In genomic region chr6:148650941-148651540, GRCh38 we compare ENCODE assay signal across 14 cellular contexts.
DNase-seq lines count a peak whose midpoint lies in the region; ATAC-seq, FAIRE-seq and TF ChIP-seq lines count a peak whose summit lies in the region.
"Had no signal": no experiment of that assay in that cellular context is flagged by ENCODE, and none has a peak within 500 bp of the region (broad histone marks: within the 10 kb centered on the region; RNA-seq: fewer than 3 reads in every experiment).

No MANE protein-coding gene starts in this region.

- no TSS peak for BruUV-seq in K562 (replicated peaks; lab: Mats Ljungman, UMichigan)

- H3K36me3 ChIP-seq in adipocyte (ENCODE audit: control insufficient read depth, insufficient read depth, low read length, severe bottlenecking), result no peaks in the 10 kb centered on the region
- H3K36me3 ChIP-seq in K562 (ENCODE audit: control insufficient read depth, insufficient read depth, low read length), result no peaks in the 10 kb centered on the region
- H3K36me3 ChIP-seq in thoracic aorta, result no peaks in the 10 kb centered on the region

- FAIRE-seq in K562 (lab: Jason Lieb, UNC), result peak; percentile 32
- FAIRE-seq: G401.6, GM19239 had no signal

- no peak overlapping the region for H3K9ac ChIP-seq in adipocyte (ENCODE audit: low read length)
- H3K9ac ChIP-seq in K562 (ENCODE audit: insufficient read depth in 1 of 2, low read depth in 2 of 2, low read length in 2 of 2), result no peak overlapping the region
- H3K9ac ChIP-seq: BLaER1 treated with 17β-estradiol and CSF1 and Interleukin-3, amounts not matched to agents 10 nM and 100 nM had no signal

- ATAC-seq in K562 (no peak), thoracic aorta (ENCODE audit: insufficient number of reproducible peaks, low FRiP score, low read depth) (no peak)
- ATAC-seq: CD8-positive, alpha-beta T cell had no signal

- no peak overlapping the region for H3K4me2 ChIP-seq in K562 (ENCODE audit: insufficient read depth, low read length)
- H3K4me2 ChIP-seq: BLaER1 treated with 17β-estradiol and CSF1 and Interleukin-3, amounts not matched to agents 10 nM and 100 nM had no signal

- H3K79me2 ChIP-seq in K562 (ENCODE audit: control insufficient read depth, insufficient read depth, low read length), result no peaks in the 10 kb centered on the region

- CTCF ChIA-PET in K562 (lab: Yijun Ruan, JAX; ENCODE audit: low intra/inter-chr PET ratio), result no interaction called here

- no peak overlapping the region for H2AFZ ChIP-seq in K562 (ENCODE audit: low read depth, low read length)

- TF ChIP-seq EP300 in K562 (IDR thresholded peaks at IDR 0.05; ENCODE audit: low read length), result no peak

- H3K9me3 ChIP-seq in adipocyte (ENCODE audit: control insufficient read depth, low read length) (peaks cover 4% of the 10 kb centered on the region), K562 (replicated peaks; ENCODE audit: control insufficient read depth, insufficient read depth, low read depth, low read length) (no peaks in the 10 kb centered on the region), thoracic aorta (no peaks in the 10 kb centered on the region)

- no peaks in the 10 kb centered on the region for H3K27me3 ChIP-seq in adipocyte (replicated peaks; ENCODE audit: control insufficient read depth, insufficient read depth, low read length)
- no peaks in the 10 kb centered on the region for H3K27me3 ChIP-seq in K562 (ENCODE audit: control insufficient read depth in 2 of 2, insufficient read depth in 2 of 2, low read length in 2 of 2)
- H3K27me3 ChIP-seq in thoracic aorta (replicated peaks; ENCODE audit: insufficient read depth), result no peaks in the 10 kb centered on the region
- H3K27me3 ChIP-seq: BLaER1 treated with 17β-estradiol and CSF1 and Interleukin-3, amounts not matched to agents 10 nM and 100 nM had no signal

- POLR2A ChIA-PET in K562 (lab: Yijun Ruan, JAX), result no interaction called here

- in situ Hi-C loops in K562 (cut with MboI), result no loop called here

- H3K27ac ChIP-seq in K562 (ENCODE audit: extremely low read depth, low read depth, low read length) (no peak overlapping the region), thoracic aorta (peak overlapping the region; percentile 49 to 50)
- H3K27ac ChIP-seq: BLaER1 treated with 17β-estradiol and CSF1 and Interleukin-3, amounts not matched to agents 10 nM and 100 nM; HL-60 had no signal

- H3K4me1 ChIP-seq in adipocyte (ENCODE audit: control insufficient read depth, insufficient read depth, low read length), result peaks cover 8% of the 10 kb centered on the region
- no peaks in the 10 kb centered on the region for H3K4me1 ChIP-seq in K562 (replicated peaks in 1 of 2; ENCODE audit: control insufficient read depth in 2 of 2, insufficient read depth in 2 of 2, low read length in 2 of 2)
- H3K4me1 ChIP-seq in thoracic aorta (ENCODE audit: control insufficient read depth in 1 of 2, low read depth in 2 of 2), result peaks cover 8 to 25% of the 10 kb centered on the region in 2 donors

- 0% methylated on average over 2 of the region's 2 CpGs for WGBS in K562 (ENCODE audit: insufficient coverage, low coverage, missing lambda C conversion rate)

- no peak for TF ChIP-seq CTCF in K562 (IDR thresholded peaks at IDR 0.05 in 2 of 3, conservative IDR thresholded peaks at IDR 0.05 in 1 of 3; ENCODE audit: insufficient read depth in 2 of 3, low read depth in 1 of 3, low read length in 3 of 3)
- TF ChIP-seq CTCF in fibroblast of the aortic adventitia (IDR thresholded peaks at IDR 0.05; ENCODE audit: insufficient read depth, low read length), result no peak
- no peak for TF ChIP-seq CTCF in thoracic aorta (IDR thresholded peaks at IDR 0.05)

- intact Hi-C loops in K562 (cut with micrococcal nuclease), result no loop called here

- no peaks in the 10 kb centered on the region for H3K9me1 ChIP-seq in K562 (ENCODE audit: control insufficient read depth, insufficient read depth, low read length)

- H3K4me3 ChIP-seq in adipocyte (ENCODE audit: low read length) (no peak overlapping the region), K562 (no peak overlapping the region), fibroblast of the aortic adventitia (ENCODE audit: low read depth, low read length) (no peak overlapping the region), thoracic aorta (no peak overlapping the region)
- H3K4me3 ChIP-seq: BLaER1 treated with 17β-estradiol and CSF1 and Interleukin-3, amounts not matched to agents 10 nM and 100 nM had no signal

- DNase-seq in adipocyte (ENCODE audit: low read depth) (peak; percentile 45), K562 (ENCODE audit: extremely low read depth in 1 of 4, low spot score in 3 of 4) (no peak), fibroblast of the aortic adventitia (ENCODE audit: low read depth) (peak; percentile 73), thoracic aorta (ENCODE audit: low spot score) (no peak), SHP77 treated with DMSO at 0.1 percent for 48 hours (lab: John Stamatoyannopoulos, UW) (no peak), hepatic stellate cell (ENCODE audit: low spot score) (no peak)
- DNase-seq in activated CD8-positive, alpha-beta memory T cell treated with anti-CD3 and anti-CD28 coated beads, Interleukin-2, amount 50 U/mL, for 4 hours, result no peak
- DNase-seq: Calu3; CD8-positive, alpha-beta T cell; HCEC 1CT had no signal

- TF ChIP-seq POLR2A in K562 (conservative IDR thresholded peaks at IDR 0.05), result no peak

- no peaks in the 10 kb centered on the region for H4K20me1 ChIP-seq in K562 (replicated peaks; ENCODE audit: control insufficient read depth, insufficient read depth, low read length)
- H4K20me1 ChIP-seq: BLaER1 treated with 17β-estradiol and CSF1 and Interleukin-3, amounts not matched to agents 10 nM and 100 nM had no signal

- no peak for TF ChIP-seq RAD21 in K562 (CRISPR knock-in tag; conservative IDR thresholded peaks at IDR 0.05 in 1 of 2, IDR thresholded peaks at IDR 0.05 in 1 of 2)

TF ChIP-seq in K562, 482 proteins besides CTCF, POLR2A, EP300 and RAD21 (continues in another document):
- no peak for TF ChIP-seq ZNF518B (CRISPR knock-in tag; IDR thresholded peaks at IDR 0.05)
- TF ChIP-seq ZBTB17 (CRISPR knock-in tag; IDR thresholded peaks at IDR 0.05), result no peak
- TF ChIP-seq GATAD2B (IDR thresholded peaks at IDR 0.05; ENCODE audit: borderline replicate concordance), result no peak
- TF ChIP-seq KDM1A (IDR thresholded peaks at IDR 0.05), result no peak
- TF ChIP-seq ZBTB26 (CRISPR knock-in tag; IDR thresholded peaks at IDR 0.05), result no peak

Comparison
In these comparisons a context has a peak if more than half of its experiments do, and no peak if none do; other contexts are left out.
1. DNase-seq: peak in adipocyte (single experiment) and fibroblast of the aortic adventitia (single experiment); none in K562 (0 of 4), thoracic aorta (single experiment), SHP77 treated with DMSO at 0.1 percent for 48 hours (single experiment), activated CD8-positive, alpha-beta memory T cell treated with anti-CD3 and anti-CD28 coated beads, Interleukin-2, amount 50 U/mL, for 4 hours (single experiment) and hepatic stellate cell (single experiment).